Comparison of ENCODE assay signal across 8 cellular contexts in genomic region chr1:155000475-155000724, GRCh38. TPM values are rescaled to one million over a fixed set of nuclear protein-coding genes. Genes with fewer than 3 reads are reported as not detected.
DNase-seq lines count a peak whose midpoint lies in the region; ATAC-seq and TF ChIP-seq lines count a peak whose summit lies in the region.

No MANE protein-coding gene starts in this region.

- H3K4me2 ChIP-seq in OCI-LY1 (ENCODE audit: low read length), result peak overlapping the region; percentile 87

- peaks cover 2% of the 10 kb centered on the region for H3K36me3 Mint-ChIP-seq in CD8-positive, alpha-beta T cell
- H3K36me3 Mint-ChIP-seq in neural crest cell (ENCODE audit: low read depth), result no peaks in the 10 kb centered on the region

- peak overlapping the region; percentile 88 for H3K4me3 Mint-ChIP-seq in CD8-positive, alpha-beta T cell
- H3K4me3 Mint-ChIP-seq in neural crest cell, result peak overlapping the region; percentile 92

- H3K36me3 ChIP-seq in CD8-positive, alpha-beta T cell (ENCODE audit: insufficient read depth, low read length), result no peaks in the 10 kb centered on the region
- H3K36me3 ChIP-seq in OCI-LY1 (ENCODE audit: insufficient read depth, low read length) (no peaks in the 10 kb centered on the region), endocrine pancreas (ENCODE audit: control insufficient read depth, insufficient read depth, low read length) (no peaks in the 10 kb centered on the region)

- CTCF ChIA-PET in CD8-positive, alpha-beta T cell (lab: Charles Lee), result interaction anchor here (0.6 to 10.9 kb wide), 12 partner anchors 12 to 665 kb away, joined by 3 to 178 read pairs (median 6); partner anchors contain the start of genes CKS1B, DPM3, FLAD1 and PYGO2

- no peaks in the 10 kb centered on the region for H3K9me2 ChIP-seq in OCI-LY1 (ENCODE audit: low read depth, low read length)

- no peaks in the 10 kb centered on the region for H3K27me3 ChIP-seq in CD8-positive, alpha-beta T cell (ENCODE audit: insufficient read depth, low read length)
- H3K27me3 ChIP-seq in OCI-LY1 (ENCODE audit: insufficient read depth, low read length) (no peaks in the 10 kb centered on the region), endocrine pancreas (ENCODE audit: control insufficient read depth, insufficient read depth, low read length) (no peaks in the 10 kb centered on the region)

- no peak overlapping the region for H2AFZ ChIP-seq in OCI-LY1 (ENCODE audit: low read length)

- no peaks in the 10 kb centered on the region for H4K20me1 ChIP-seq in OCI-LY1 (ENCODE audit: insufficient read depth, low read length)

- intact Hi-C loops in CD8-positive, alpha-beta T cell (cut with DNase I, micrococcal nuclease), result loop anchor here (2.0 to 5.0 kb wide), 4 partner anchors 84 to 1052 kb away; partner anchors contain the start of genes LAMTOR2 (in 1 of the 2), SLC50A1 (in 1 of the 2), UBE2Q1 (in 1 of the 2) and UBQLN4 (in 1 of the 2)

- peaks cover 45% of the 10 kb centered on the region for H3K4me1 Mint-ChIP-seq in CD8-positive, alpha-beta T cell (ENCODE audit: low read depth)
- H3K4me1 Mint-ChIP-seq in neural crest cell, result peaks cover 31% of the 10 kb centered on the region

- ATAC-seq in CD8-positive, alpha-beta T cell, result no peak
- no peak for ATAC-seq in activated CD4-positive, CD25-positive, alpha-beta regulatory T cell treated with anti-CD3 and anti-CD28 coated beads, Interleukin-2, amount 50 U/mL, for 24 hours

- H3K27ac ChIP-seq in CD8-positive, alpha-beta T cell (ENCODE audit: low read depth, low read length), result no peak overlapping the region
- peak overlapping the region; percentile 91 for H3K27ac ChIP-seq in OCI-LY1 (ENCODE audit: low read depth, low read length, poor library complexity, severe bottlenecking)

- H3K4me3 ChIP-seq in CD8-positive, alpha-beta T cell (ENCODE audit: low read depth, low read length), result peak overlapping the region; percentile 99
- H3K4me3 ChIP-seq in OCI-LY1 (ENCODE audit: low read depth, low read length, poor library complexity, severe bottlenecking) (peak overlapping the region; percentile 72), endocrine pancreas (ENCODE audit: control insufficient read depth, insufficient read depth, low read length) (no peak overlapping the region)

- DNase-seq in CD8-positive, alpha-beta T cell, result peak in 1 of 7 experiments; percentile 35
- DNase-seq in neural crest cell (ENCODE audit: low read depth, low spot score), result no peak
- DNase-seq in globus pallidus (ENCODE audit: low spot score), result no peak
- DNase-seq in COLO668 (lab: John Stamatoyannopoulos, UW; ENCODE audit: unreplicated experiment), result no peak
- DNase-seq in NCI-H2081 treated with DMSO at 0.1 percent for 48 hours (lab: John Stamatoyannopoulos, UW), result no peak

- H3K27ac Mint-ChIP-seq in CD8-positive, alpha-beta T cell, result peak overlapping the region; percentile 90
- no peak overlapping the region for H3K27ac Mint-ChIP-seq in neural crest cell (ENCODE audit: unreplicated experiment)

- H3K9me3 ChIP-seq in CD8-positive, alpha-beta T cell (ENCODE audit: low read length), result no peaks in the 10 kb centered on the region
- no peaks in the 10 kb centered on the region for H3K9me3 ChIP-seq in OCI-LY1 (ENCODE audit: low read length)
- no peaks in the 10 kb centered on the region for H3K9me3 ChIP-seq in endocrine pancreas (ENCODE audit: control insufficient read depth, low read length)

- H3K79me2 ChIP-seq in OCI-LY1 (ENCODE audit: insufficient read depth, low read length), result no peaks in the 10 kb centered on the region

- POLR2A ChIA-PET in CD8-positive, alpha-beta T cell (lab: Charles Lee), result interaction anchor here (1.7 to 2.1 kb wide), 3 partner anchors 16 to 45 kb away, joined by 6 to 10 read pairs (median 9); partner anchors contain the start of genes PBXIP1 and PYGO2

- no peaks in the 10 kb centered on the region for H3K9me3 Mint-ChIP-seq in CD8-positive, alpha-beta T cell
- H3K9me3 Mint-ChIP-seq in neural crest cell, result no peaks in the 10 kb centered on the region

- no peaks in the 10 kb centered on the region for H3F3A ChIP-seq in OCI-LY1 (ENCODE audit: insufficient read depth, low read length)

- peak overlapping the region; percentile 60 for H3K9ac ChIP-seq in OCI-LY1 (ENCODE audit: low read length)
- peak overlapping the region; percentile 74 for H3K9ac ChIP-seq in endocrine pancreas (ENCODE audit: control insufficient read depth, insufficient read depth, low read length)

- peaks cover 43% of the 10 kb centered on the region for H3K4me1 ChIP-seq in CD8-positive, alpha-beta T cell (ENCODE audit: insufficient read depth, low read length)
- H3K4me1 ChIP-seq in OCI-LY1 (ENCODE audit: insufficient read depth, low read length, severe bottlenecking), result peaks cover 37% of the 10 kb centered on the region
- no peaks in the 10 kb centered on the region for H3K4me1 ChIP-seq in endocrine pancreas (ENCODE audit: control insufficient read depth, insufficient read depth, low read length)

- TF ChIP-seq CTCF in CD8-positive, alpha-beta T cell (IDR thresholded peaks at IDR 0.05), result no peak
- TF ChIP-seq CTCF in OCI-LY1 (IDR thresholded peaks at IDR 0.05; ENCODE audit: low read length) (no peak), neural crest cell (conservative IDR thresholded peaks at IDR 0.05) (no peak)

- H3K27me3 Mint-ChIP-seq in CD8-positive, alpha-beta T cell (ENCODE audit: low read depth), result peaks cover 2% of the 10 kb centered on the region
- H3K27me3 Mint-ChIP-seq in neural crest cell (ENCODE audit: low read depth), result no peaks in the 10 kb centered on the region

RNA-seq across cellular contexts. Expression of gene ZBTB7B, which starts 2.2 kb away (rescaled TPM):
- 1 to 10 TPM; 6.9 to 7.1 TPM for total RNA-seq in CD8-positive, alpha-beta T cell
- total RNA-seq in neural crest cell, result 5.9 and 6.9 TPM in 2 replicates

RNA-seq across cellular contexts. Expression of gene LENEP, which starts 7.0 kb away (rescaled TPM):
- total RNA-seq in CD8-positive, alpha-beta T cell, result not detected
- 1.9 and 2.5 TPM in 2 replicates for total RNA-seq in neural crest cell

RNA-seq across cellular contexts. Expression of gene FLAD1, which starts 17.3 kb away (rescaled TPM):
- total RNA-seq in CD8-positive, alpha-beta T cell, result 10 to 100 TPM; 17.4 to 19.0 TPM
- 76.3 and 81.9 TPM in 2 replicates for total RNA-seq in neural crest cell

RNA-seq across cellular contexts. Expression of gene CKS1B, which starts 25.9 kb away (rescaled TPM):
- 1 to 10 TPM; 2.3 to 2.9 TPM for total RNA-seq in CD8-positive, alpha-beta T cell
- total RNA-seq in neural crest cell, result 211 and 217 TPM in 2 replicates

RNA-seq across cellular contexts. Expression of gene SHC1, which starts 29.9 kb away (rescaled TPM):
- total RNA-seq in CD8-positive, alpha-beta T cell, result 10 to 100 TPM; 54.5 to 58.3 TPM
- total RNA-seq in neural crest cell, result 90.3 and 92.9 TPM in 2 replicates
